Comparison of ENCODE assay signal across 1 cellular context in the genomic region with DNA sequence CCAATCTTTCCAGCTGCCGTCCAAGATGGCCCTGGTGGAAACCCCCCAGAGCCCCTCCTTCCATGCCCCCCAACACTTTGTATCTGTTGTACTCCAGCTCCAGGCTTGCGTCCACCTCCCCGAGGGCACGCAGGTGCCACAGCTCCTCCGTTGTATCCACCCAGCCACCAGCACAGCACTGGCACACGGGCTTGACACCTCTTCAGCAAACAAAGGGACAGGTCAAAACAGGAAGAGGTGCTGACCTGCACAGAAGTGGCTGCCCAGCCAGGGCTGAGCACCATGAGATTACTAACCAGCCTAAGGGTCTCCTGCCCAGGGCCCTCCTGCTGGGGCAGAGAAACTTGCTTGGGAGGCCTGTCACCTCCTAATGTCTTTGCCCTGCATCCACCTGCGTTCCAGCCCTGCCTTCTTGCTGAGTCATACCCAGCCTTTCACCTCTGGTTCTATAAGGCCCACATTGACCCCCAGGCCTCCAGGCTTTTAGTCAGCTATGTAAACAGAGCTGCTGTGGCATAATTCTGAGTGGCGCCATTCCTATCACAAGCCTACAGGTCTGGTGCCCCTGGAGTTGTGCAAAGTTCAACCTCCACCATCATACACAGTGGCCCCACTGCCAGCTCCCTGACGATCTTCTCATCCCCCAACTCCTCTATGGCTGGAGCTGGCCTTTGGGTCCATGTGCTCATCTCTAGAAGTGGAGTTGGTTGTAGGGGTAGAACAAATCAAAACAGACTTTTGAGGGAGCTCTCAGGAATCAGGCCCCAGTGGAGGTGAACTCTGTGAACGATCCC.
TF ChIP-seq lines count a peak whose summit lies in the region.

No MANE protein-coding gene starts in this region.

TF ChIP-seq in HepG2, 621 proteins besides CTCF, POLR2A, EP300 and RAD21 (continued from another document and continues in another):
- TF ChIP-seq FOXK2 (IDR thresholded peaks at IDR 0.05) = 0 out of 2 replicates have a peak, but pooled peaks have one; percentile 71
- TF ChIP-seq, protein P1, sequence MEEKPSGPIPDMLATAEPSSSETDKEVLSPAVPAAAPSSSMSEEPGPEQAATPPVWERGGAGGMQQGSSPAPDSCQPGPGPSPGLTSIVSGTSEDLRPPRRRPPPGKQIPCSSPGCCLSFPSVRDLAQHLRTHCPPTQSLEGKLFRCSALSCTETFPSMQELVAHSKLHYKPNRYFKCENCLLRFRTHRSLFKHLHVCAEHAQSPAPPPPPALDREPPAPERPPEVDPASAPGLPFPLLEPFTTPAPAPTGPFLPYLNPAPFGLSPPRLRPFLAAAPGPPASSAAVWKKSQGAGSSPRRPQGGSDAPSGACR (CRISPR knock-in tag; IDR thresholded peaks at IDR 0.05) = peak; percentile 93
- TF ChIP-seq TCF7 (IDR thresholded peaks at IDR 0.05; ENCODE audit: low read depth) = peak; percentile 59
- 0 out of 2 replicates have a peak, but pooled peaks have one; percentile 11 for TF ChIP-seq KDM1A (CRISPR knock-in tag; IDR thresholded peaks at IDR 0.05)
- no peak for TF ChIP-seq AKAP8 (CRISPR knock-in tag; IDR thresholded peaks at IDR 0.05)
- peak; percentile 47; the same call in 1 of the 2 replicates for TF ChIP-seq TP53 (CRISPR knock-in tag; conservative IDR thresholded peaks at IDR 0.05)
- no peak for TF ChIP-seq ZNF674 (CRISPR knock-in tag; IDR thresholded peaks at IDR 0.05; ENCODE audit: low read depth)
- peak; percentile 88 for TF ChIP-seq PHF5A (CRISPR knock-in tag; IDR thresholded peaks at IDR 0.05; ENCODE audit: low read depth, unreplicated experiment)
- peak; percentile 87 for TF ChIP-seq FOXO1 (CRISPR knock-in tag; IDR thresholded peaks at IDR 0.05)
- peak; percentile 74 for TF ChIP-seq ZNF263 (CRISPR knock-in tag; IDR thresholded peaks at IDR 0.05)
- TF ChIP-seq NKX3-1 (CRISPR knock-in tag; IDR thresholded peaks at IDR 0.05) = no peak; the same call in 1 of the 2 replicates
- TF ChIP-seq SRF (IDR thresholded peaks at IDR 0.05; ENCODE audit: low read depth, low read length) = no peak
- TF ChIP-seq, protein P2, sequence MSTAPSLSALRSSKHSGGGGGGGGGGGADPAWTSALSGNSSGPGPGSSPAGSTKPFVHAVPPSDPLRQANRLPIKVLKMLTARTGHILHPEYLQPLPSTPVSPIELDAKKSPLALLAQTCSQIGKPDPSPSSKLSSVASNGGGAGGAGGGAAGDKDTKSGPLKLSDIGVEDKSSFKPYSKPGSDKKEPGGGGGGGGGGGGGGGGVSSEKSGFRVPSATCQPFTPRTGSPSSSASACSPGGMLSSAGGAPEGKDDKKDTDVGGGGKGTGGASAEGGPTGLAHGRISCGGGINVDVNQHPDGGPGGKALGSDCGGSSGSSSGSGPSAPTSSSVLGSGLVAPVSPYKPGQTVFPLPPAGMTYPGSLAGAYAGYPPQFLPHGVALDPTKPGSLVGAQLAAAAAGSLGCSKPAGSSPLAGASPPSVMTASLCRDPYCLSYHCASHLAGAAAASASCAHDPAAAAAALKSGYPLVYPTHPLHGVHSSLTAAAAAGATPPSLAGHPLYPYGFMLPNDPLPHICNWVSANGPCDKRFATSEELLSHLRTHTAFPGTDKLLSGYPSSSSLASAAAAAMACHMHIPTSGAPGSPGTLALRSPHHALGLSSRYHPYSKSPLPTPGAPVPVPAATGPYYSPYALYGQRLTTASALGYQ (CRISPR knock-in tag; IDR thresholded peaks at IDR 0.05) = peak; percentile 90
- TF ChIP-seq ZSCAN29 (CRISPR knock-in tag; conservative IDR thresholded peaks at IDR 0.05) = peak; percentile 86; the same call in 1 of the 2 replicates
- peak; percentile 88 for TF ChIP-seq XRCC5 (optimal IDR thresholded peaks at IDR 0.05; ENCODE audit: low read length)
- TF ChIP-seq SIX1 (CRISPR knock-in tag; IDR thresholded peaks at IDR 0.05; ENCODE audit: borderline replicate concordance) = peak; percentile 73
- no peak for TF ChIP-seq ZNF558 (CRISPR knock-in tag; IDR thresholded peaks at IDR 0.05; ENCODE audit: borderline replicate concordance)
- TF ChIP-seq THAP8 (CRISPR knock-in tag; IDR thresholded peaks at IDR 0.05; ENCODE audit: borderline replicate concordance) = no peak
- TF ChIP-seq ZNF652 (CRISPR knock-in tag; IDR thresholded peaks at IDR 0.05; ENCODE audit: borderline replicate concordance, low read depth) = peak; percentile 38; the same call in 1 of the 2 replicates
- TF ChIP-seq, protein P3, sequence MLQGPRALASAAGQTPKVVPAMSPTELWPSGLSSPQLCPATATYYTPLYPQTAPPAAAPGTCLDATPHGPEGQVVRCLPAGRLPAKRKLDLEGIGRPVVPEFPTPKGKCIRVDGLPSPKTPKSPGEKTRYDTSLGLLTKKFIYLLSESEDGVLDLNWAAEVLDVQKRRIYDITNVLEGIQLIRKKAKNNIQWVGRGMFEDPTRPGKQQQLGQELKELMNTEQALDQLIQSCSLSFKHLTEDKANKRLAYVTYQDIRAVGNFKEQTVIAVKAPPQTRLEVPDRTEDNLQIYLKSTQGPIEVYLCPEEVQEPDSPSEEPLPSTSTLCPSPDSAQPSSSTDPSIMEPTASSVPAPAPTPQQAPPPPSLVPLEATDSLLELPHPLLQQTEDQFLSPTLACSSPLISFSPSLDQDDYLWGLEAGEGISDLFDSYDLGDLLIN (CRISPR knock-in tag; IDR thresholded peaks at IDR 0.05; ENCODE audit: borderline replicate concordance) = 0 out of 2 replicates have a peak, but pooled peaks have one; percentile 51
- no peak for TF ChIP-seq SIN3B (IDR thresholded peaks at IDR 0.05; ENCODE audit: low read length)
- TF ChIP-seq ZNF703 (CRISPR knock-in tag; IDR thresholded peaks at IDR 0.05; ENCODE audit: borderline replicate concordance) = peak; percentile 35; the same call in 1 of the 2 replicates
- TF ChIP-seq, protein P4, sequence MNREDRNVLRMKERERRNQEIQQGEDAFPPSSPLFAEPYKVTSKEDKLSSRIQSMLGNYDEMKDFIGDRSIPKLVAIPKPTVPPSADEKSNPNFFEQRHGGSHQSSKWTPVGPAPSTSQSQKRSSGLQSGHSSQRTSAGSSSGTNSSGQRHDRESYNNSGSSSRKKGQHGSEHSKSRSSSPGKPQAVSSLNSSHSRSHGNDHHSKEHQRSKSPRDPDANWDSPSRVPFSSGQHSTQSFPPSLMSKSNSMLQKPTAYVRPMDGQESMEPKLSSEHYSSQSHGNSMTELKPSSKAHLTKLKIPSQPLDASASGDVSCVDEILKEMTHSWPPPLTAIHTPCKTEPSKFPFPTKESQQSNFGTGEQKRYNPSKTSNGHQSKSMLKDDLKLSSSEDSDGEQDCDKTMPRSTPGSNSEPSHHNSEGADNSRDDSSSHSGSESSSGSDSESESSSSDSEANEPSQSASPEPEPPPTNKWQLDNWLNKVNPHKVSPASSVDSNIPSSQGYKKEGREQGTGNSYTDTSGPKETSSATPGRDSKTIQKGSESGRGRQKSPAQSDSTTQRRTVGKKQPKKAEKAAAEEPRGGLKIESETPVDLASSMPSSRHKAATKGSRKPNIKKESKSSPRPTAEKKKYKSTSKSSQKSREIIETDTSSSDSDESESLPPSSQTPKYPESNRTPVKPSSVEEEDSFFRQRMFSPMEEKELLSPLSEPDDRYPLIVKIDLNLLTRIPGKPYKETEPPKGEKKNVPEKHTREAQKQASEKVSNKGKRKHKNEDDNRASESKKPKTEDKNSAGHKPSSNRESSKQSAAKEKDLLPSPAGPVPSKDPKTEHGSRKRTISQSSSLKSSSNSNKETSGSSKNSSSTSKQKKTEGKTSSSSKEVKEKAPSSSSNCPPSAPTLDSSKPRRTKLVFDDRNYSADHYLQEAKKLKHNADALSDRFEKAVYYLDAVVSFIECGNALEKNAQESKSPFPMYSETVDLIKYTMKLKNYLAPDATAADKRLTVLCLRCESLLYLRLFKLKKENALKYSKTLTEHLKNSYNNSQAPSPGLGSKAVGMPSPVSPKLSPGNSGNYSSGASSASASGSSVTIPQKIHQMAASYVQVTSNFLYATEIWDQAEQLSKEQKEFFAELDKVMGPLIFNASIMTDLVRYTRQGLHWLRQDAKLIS (CRISPR knock-in tag; IDR thresholded peaks at IDR 0.05) = 0 out of 2 replicates have a peak, but pooled peaks have one; percentile 22
- peak; percentile 55; the same call in 1 of the 2 replicates for TF ChIP-seq AHR (CRISPR knock-in tag; IDR thresholded peaks at IDR 0.05)
- peak; percentile 56; the same call in 1 of the 2 replicates for TF ChIP-seq CREB1 (IDR thresholded peaks at IDR 0.05)
- peak; percentile 71; the same call in 1 of the 2 replicates for TF ChIP-seq CREB1 (CRISPR knock-in tag; IDR thresholded peaks at IDR 0.05)
- peak; percentile 37; the same call in 1 of the 2 replicates for TF ChIP-seq ATF7 (IDR thresholded peaks at IDR 0.05)
- peak; percentile 79; the same call in 1 of the 2 replicates for TF ChIP-seq ATF7 (CRISPR knock-in tag; IDR thresholded peaks at IDR 0.05)
- TF ChIP-seq AKNA (CRISPR knock-in tag; IDR thresholded peaks at IDR 0.05; ENCODE audit: borderline replicate concordance) = no peak
- TF ChIP-seq, protein P5, sequence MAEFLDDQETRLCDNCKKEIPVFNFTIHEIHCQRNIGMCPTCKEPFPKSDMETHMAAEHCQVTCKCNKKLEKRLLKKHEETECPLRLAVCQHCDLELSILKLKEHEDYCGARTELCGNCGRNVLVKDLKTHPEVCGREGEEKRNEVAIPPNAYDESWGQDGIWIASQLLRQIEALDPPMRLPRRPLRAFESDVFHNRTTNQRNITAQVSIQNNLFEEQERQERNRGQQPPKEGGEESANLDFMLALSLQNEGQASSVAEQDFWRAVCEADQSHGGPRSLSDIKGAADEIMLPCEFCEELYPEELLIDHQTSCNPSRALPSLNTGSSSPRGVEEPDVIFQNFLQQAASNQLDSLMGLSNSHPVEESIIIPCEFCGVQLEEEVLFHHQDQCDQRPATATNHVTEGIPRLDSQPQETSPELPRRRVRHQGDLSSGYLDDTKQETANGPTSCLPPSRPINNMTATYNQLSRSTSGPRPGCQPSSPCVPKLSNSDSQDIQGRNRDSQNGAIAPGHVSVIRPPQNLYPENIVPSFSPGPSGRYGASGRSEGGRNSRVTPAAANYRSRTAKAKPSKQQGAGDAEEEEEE (CRISPR knock-in tag; IDR thresholded peaks at IDR 0.05; ENCODE audit: borderline replicate concordance) = no peak
- TF ChIP-seq NR3C1 (CRISPR knock-in tag; IDR thresholded peaks at IDR 0.05) = no peak
- TF ChIP-seq ZNF670 (CRISPR knock-in tag; IDR thresholded peaks at IDR 0.05; ENCODE audit: borderline replicate concordance) = peak; percentile 85
- TF ChIP-seq ZBTB34 (CRISPR knock-in tag; IDR thresholded peaks at IDR 0.05) = 0 out of 2 replicates have a peak, but pooled peaks have one; percentile 65
- TF ChIP-seq CEBPB (IDR thresholded peaks at IDR 0.05; ENCODE audit: borderline replicate concordance, low read depth, low read length) = peak; percentile 89
- no peak for TF ChIP-seq ZFP82 (CRISPR knock-in tag; IDR thresholded peaks at IDR 0.05; ENCODE audit: borderline replicate concordance)
- no peak for TF ChIP-seq ZFP36L2 (CRISPR knock-in tag; IDR thresholded peaks at IDR 0.05)
- TF ChIP-seq ZBTB8A (CRISPR knock-in tag; IDR thresholded peaks at IDR 0.05; ENCODE audit: borderline replicate concordance, low read depth) = no peak
- TF ChIP-seq MBNL3 (CRISPR knock-in tag; conservative IDR thresholded peaks at IDR 0.05) = no peak
- peak; percentile 82 for TF ChIP-seq THAP11 (CRISPR knock-in tag; IDR thresholded peaks at IDR 0.05)
- peak; percentile 84 for TF ChIP-seq CEBPG (CRISPR knock-in tag; IDR thresholded peaks at IDR 0.05)
- TF ChIP-seq PCBP1 (IDR thresholded peaks at IDR 0.05; ENCODE audit: borderline replicate concordance, low read depth, low read length) = no peak
- TF ChIP-seq KLF9 (CRISPR knock-in tag; IDR thresholded peaks at IDR 0.05; ENCODE audit: low read depth) = no peak; the same call in 1 of the 2 replicates
